26 cellular contexts compared by ENCODE assay signal in genomic region chr21:33350676-33351075, GRCh38.
"Had no signal": no experiment of that assay in that cellular context is flagged by ENCODE, and none has a peak within 500 bp of the region (broad histone marks: within the 10 kb centered on the region; RNA-seq: fewer than 3 reads in every experiment).

No MANE protein-coding gene starts in this region.

- H3K4me1 ChIP-seq: gastroesophageal sphincter, parathyroid adenoma, psoas muscle, sigmoid colon, vagina had no signal

- ATAC-seq: gastroesophageal sphincter; mucosa of descending colon; psoas muscle; stimulated activated memory B cell treated with anti-CD40 and anti-IgM and Interleukin-4, amounts not matched to agents 10 μg/mL and 1 μg/mL and 100 μg/mL, for 72 hours had no signal

- H3K27me3 ChIP-seq: gastroesophageal sphincter, hepatocyte, sigmoid colon, stomach, thyroid gland, upper lobe of left lung, vagina had no signal

- H3K27ac Mint-ChIP-seq: activated T-helper 2 cell treated with anti-CD3 and anti-CD28 coated beads, Interferon-gamma antibody, Interleukin-2, Interleukin-4, amounts not matched to agents 10 μg/mL and 5 μg/mL and 100 μg/mL, durations not matched to agents 14 hours and 24 hours and 36 hours; stimulated activated memory B cell treated with anti-CD40 and anti-IgM and Interleukin-4, amounts not matched to agents 10 μg/mL and 1 μg/mL and 100 μg/mL, for 72 hours had no signal

- H3K27me3 Mint-ChIP-seq: stimulated activated memory B cell treated with anti-CD40 and anti-IgM and Interleukin-4, amounts not matched to agents 10 μg/mL and 1 μg/mL and 100 μg/mL, for 72 hours had no signal

- FAIRE-seq: endothelial cell of umbilical vein, small intestine had no signal

- H3K9me3 ChIP-seq: gastroesophageal sphincter, left ventricle myocardium inferior, mucosa of descending colon, psoas muscle, sigmoid colon, stomach, thyroid gland, upper lobe of left lung, vagina had no signal

- H3K4me3 ChIP-seq: gastroesophageal sphincter, hepatocyte, left ventricle myocardium inferior, lung, mucosa of descending colon, psoas muscle, sigmoid colon, stomach, thyroid gland, upper lobe of left lung, vagina had no signal

- H3K9me3 Mint-ChIP-seq: activated T-helper 2 cell treated with anti-CD3 and anti-CD28 coated beads, Interferon-gamma antibody, Interleukin-2, Interleukin-4, amounts not matched to agents 10 μg/mL and 5 μg/mL and 100 μg/mL, durations not matched to agents 14 hours and 24 hours and 36 hours; stimulated activated memory B cell treated with anti-CD40 and anti-IgM and Interleukin-4, amounts not matched to agents 10 μg/mL and 1 μg/mL and 100 μg/mL, for 72 hours had no signal

- H3K27ac ChIP-seq: gastroesophageal sphincter, hepatocyte, left ventricle myocardium inferior, parathyroid adenoma, psoas muscle, sigmoid colon, stomach, upper lobe of left lung, vagina, WERI-Rb-1 had no signal

- DNase-seq: activated CD4-positive, alpha-beta T cell treated with anti-CD3 and anti-CD28 coated beads, Interleukin-2, amount 50 U/mL, for 1 hour; activated CD4-positive, CD25-positive, alpha-beta regulatory T cell treated with anti-CD3 and anti-CD28 coated beads, Interleukin-2, amount 50 U/mL, for 72 hours; amygdala; caudate nucleus; islet precursor cell; left ventricle myocardium inferior; mucosa of descending colon; nucleus accumbens; psoas muscle; sigmoid colon; small intestine; stimulated activated CD4-positive, alpha-beta T cell treated with anti-CD3 and anti-CD28 coated beads, Interleukin-4, amount 100 ng/mL, for 4 hours; stimulated activated CD8-positive, alpha-beta memory T cell treated with anti-CD3 and anti-CD28 coated beads, Interleukin-4, amount 100 ng/mL, for 48 hours; stomach; T1000; thyroid gland; upper lobe of left lung; WERI-Rb-1 had no signal

- H3K4me3 Mint-ChIP-seq: stimulated activated memory B cell treated with anti-CD40 and anti-IgM and Interleukin-4, amounts not matched to agents 10 μg/mL and 1 μg/mL and 100 μg/mL, for 72 hours had no signal
